7 cellular contexts compared by ENCODE assay signal in the genomic region with DNA sequence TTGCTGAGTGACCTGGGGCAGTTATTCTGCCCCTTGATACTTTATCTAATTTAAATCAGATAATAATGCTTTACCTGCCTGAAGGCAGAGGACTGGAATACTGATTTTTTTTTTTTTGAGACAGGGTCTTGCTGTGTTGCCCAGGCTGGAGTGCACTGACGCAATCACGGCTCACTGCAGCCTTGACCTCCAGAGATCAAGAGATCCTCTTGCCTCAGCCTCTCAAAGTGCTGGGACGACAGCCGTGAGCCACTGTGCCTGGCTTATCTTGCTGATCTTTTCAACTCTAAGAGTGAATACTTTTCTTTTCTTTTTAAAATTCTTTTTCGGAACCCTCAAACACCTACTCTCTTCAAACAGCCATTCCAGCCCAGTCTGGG. TPM values are rescaled to one million over a fixed set of nuclear protein-coding genes. Genes with fewer than 3 reads are reported as not detected.
DNase-seq lines count a peak whose midpoint lies in the region; ATAC-seq, FAIRE-seq and TF ChIP-seq lines count a peak whose summit lies in the region.

No MANE protein-coding gene starts in this region.

- intact Hi-C loops in activated B cell treated with CpG ODN at 0.5 μM for 24 hours (cut with micrococcal nuclease) = no loop called here

- peak overlapping the region; percentile 93 for H3K4me2 ChIP-seq in smooth muscle cell

- WGBS in smooth muscle cell (ENCODE audit: low lambda C conversion rate) = 79% methylated on average over 5 of the region's 5 CpGs

- H3K36me3 ChIP-seq in HEK293 (ENCODE audit: control insufficient read depth in 2 of 2, insufficient read depth in 1 of 2, low read length in 2 of 2) (no peaks in the 10 kb centered on the region), smooth muscle cell (ENCODE audit: low read depth) (no peaks in the 10 kb centered on the region)

- H3K4me3 ChIP-seq in HEK293 (ENCODE audit: low read depth, low read length) = peak overlapping the region; percentile 60
- H3K4me3 ChIP-seq in iPS-18c (ENCODE audit: insufficient read depth, low read depth, low read length) = peak overlapping the region; percentile 57; the same call in 1 of the 2 replicates
- peak overlapping the region; percentile 63 for H3K4me3 ChIP-seq in smooth muscle cell

- no peaks in the 10 kb centered on the region for H4K20me1 ChIP-seq in smooth muscle cell (ENCODE audit: low read depth)

- CTCF ChIA-PET in HEK293 (lab: Yijun Ruan, JAX) = interaction anchor here (0.8 to 1.1 kb wide), 2 partner anchors 11 to 534 kb away, joined by 3 read pairs; no protein-coding TSS in a partner anchor
- CTCF ChIA-PET in activated B cell treated with CpG ODN at 0.5 μM for 24 hours (lab: Charles Lee) = no interaction called here

- H3K79me2 ChIP-seq in smooth muscle cell (ENCODE audit: low read depth) = no peaks in the 10 kb centered on the region

- peaks cover 35% of the 10 kb centered on the region for H3K27me3 Mint-ChIP-seq in activated B cell treated with CpG ODN at 0.5 μM for 24 hours

- H3K27ac ChIP-seq in HEK293 (ENCODE audit: extremely low read depth, low read depth, low read length) (no peak overlapping the region; the same call in 1 of the 2 replicates), smooth muscle cell (ENCODE audit: low read depth) (no peak overlapping the region)

- peaks cover 12% of the 10 kb centered on the region for H3K4me1 Mint-ChIP-seq in activated B cell treated with CpG ODN at 0.5 μM for 24 hours

- no peak for FAIRE-seq in RCC 7860 (lab: Jason Lieb, UNC)

- no peak overlapping the region for H3K9ac ChIP-seq in smooth muscle cell (ENCODE audit: low read depth)

- H3K27me3 ChIP-seq in smooth muscle cell (ENCODE audit: low read depth) = peaks cover 30% of the 10 kb centered on the region

- H3K9me3 ChIP-seq in HEK293 (ENCODE audit: control insufficient read depth, insufficient read depth, low read depth, low read length) = no peaks in the 10 kb centered on the region
- no peaks in the 10 kb centered on the region for H3K9me3 ChIP-seq in iPS-18c (ENCODE audit: control insufficient read depth, insufficient read depth, low read length)
- H3K9me3 ChIP-seq in smooth muscle cell (replicated peaks; ENCODE audit: low read depth) = no peaks in the 10 kb centered on the region

- H3K9me3 Mint-ChIP-seq in activated B cell treated with CpG ODN at 0.5 μM for 24 hours = no peaks in the 10 kb centered on the region

- ATAC-seq in activated B cell treated with CpG ODN at 0.5 μM for 24 hours (ENCODE audit: low read depth) (no peak), HG02759 (IDR thresholded peaks at IDR 0.05; ENCODE audit: unreplicated experiment) (no peak)

- H3K27ac Mint-ChIP-seq in activated B cell treated with CpG ODN at 0.5 μM for 24 hours = no peak overlapping the region

- H3K4me3 Mint-ChIP-seq in activated B cell treated with CpG ODN at 0.5 μM for 24 hours = peak overlapping the region; percentile 78

- H3K4me1 ChIP-seq in HEK293 (ENCODE audit: control insufficient read depth, insufficient read depth, low read length) (peaks cover 9% of the 10 kb centered on the region), smooth muscle cell (ENCODE audit: low read depth) (peaks cover 16% of the 10 kb centered on the region)

- TF ChIP-seq CTCF in HEK293 (tag by site-specific recombination; IDR thresholded peaks at IDR 0.05) (no peak), activated B cell treated with CpG ODN at 0.5 μM for 24 hours (IDR thresholded peaks at IDR 0.05) (no peak), smooth muscle cell (IDR thresholded peaks at IDR 0.05; ENCODE audit: borderline replicate concordance, insufficient read depth, poor library complexity, severe bottlenecking) (no peak)

- no peaks in the 10 kb centered on the region for H3K36me3 Mint-ChIP-seq in activated B cell treated with CpG ODN at 0.5 μM for 24 hours (ENCODE audit: low read depth)

- H2AFZ ChIP-seq in smooth muscle cell (ENCODE audit: low read depth) = peak overlapping the region; percentile 75

- POLR2A ChIA-PET in HEK293 (lab: Yijun Ruan, JAX) (no interaction called here), activated B cell treated with CpG ODN at 0.5 μM for 24 hours (lab: Charles Lee) (no interaction called here)

- H3F3A ChIP-seq in smooth muscle cell (ENCODE audit: low read depth) = peaks cover 10% of the 10 kb centered on the region

- DNase-seq in activated B cell treated with CpG ODN at 0.5 μM for 24 hours (no peak), smooth muscle cell (lab: John Stamatoyannopoulos, UW; ENCODE audit: unreplicated experiment) (no peak), GM03348 (ENCODE audit: low spot score) (no peak), RCC 7860 (ENCODE audit: low spot score) (no peak)

TF ChIP-seq in HEK293, 187 proteins besides CTCF, POLR2A, EP300 and RAD21:
- no peak for TF ChIP-seq ZBTB20 (tag by site-specific recombination; IDR thresholded peaks at IDR 0.05)
- no peak for TF ChIP-seq ZNF132 (tag by site-specific recombination; IDR thresholded peaks at IDR 0.05; ENCODE audit: borderline replicate concordance)
- TF ChIP-seq ZNF239 (tag by site-specific recombination; IDR thresholded peaks at IDR 0.05) = 0 out of 2 replicates have a peak, but pooled peaks have one; percentile 29
- TF ChIP-seq ZNF121 (tag by site-specific recombination; IDR thresholded peaks at IDR 0.05) = peak; percentile 98
- TF ChIP-seq SETDB1 (IDR thresholded peaks at IDR 0.05; ENCODE audit: insufficient read length, low read length) = peak; percentile 55
- TF ChIP-seq ZBTB1 (tag by site-specific recombination; IDR thresholded peaks at IDR 0.05) = no peak

RNA-seq across cellular contexts. Expression of a gene that starts 0.7 kb away (rescaled TPM):
- total RNA-seq in activated B cell treated with CpG ODN at 0.5 μM for 24 hours (0.17 TPM in 1 of 2 replicates, not detected in the other), smooth muscle cell (3.8 and 5.7 TPM in 2 replicates)
- polyA plus RNA-seq in smooth muscle cell = 5.1 and 5.9 TPM in 2 replicates

RNA-seq across cellular contexts. Expression of a gene that starts 57.6 kb away (rescaled TPM):
- total RNA-seq in activated B cell treated with CpG ODN at 0.5 μM for 24 hours (11.0 and 11.2 TPM in 2 replicates), smooth muscle cell (7.6 and 13.9 TPM in 2 replicates)
- 7.8 and 11.3 TPM in 2 replicates for polyA plus RNA-seq in smooth muscle cell
